Comparison of ENCODE assay signal across 18 cellular contexts in genomic region chr1:227883641-227884301, GRCh38.
DNase-seq lines count a peak whose midpoint lies in the region; ATAC-seq and TF ChIP-seq lines count a peak whose summit lies in the region.
"Had no signal": no experiment of that assay in that cellular context is flagged by ENCODE, and none has a peak within 500 bp of the region (broad histone marks: within the 10 kb centered on the region; RNA-seq: fewer than 3 reads in every experiment).

No MANE protein-coding gene starts in this region.

- no peak for ATAC-seq in GM18868 (IDR thresholded peaks at IDR 0.05; ENCODE audit: unreplicated experiment)
- ATAC-seq in T-helper 17 cell, result no peak
- ATAC-seq: pancreas had no signal

- no peaks in the 10 kb centered on the region for H3K27me3 ChIP-seq in CD4-positive, alpha-beta memory T cell (ENCODE audit: insufficient read depth, low read length)
- H3K27me3 ChIP-seq in ovary, result no peaks in the 10 kb centered on the region
- H3K27me3 ChIP-seq in esophagus squamous epithelium, result no peaks in the 10 kb centered on the region
- H3K27me3 ChIP-seq: BE2C, pancreas, uterus had no signal

- H3K4me3 Mint-ChIP-seq in activated CD4-positive, alpha-beta memory T cell treated with anti-CD3 and anti-CD28 coated beads for 36 hours, result no peak overlapping the region
- no peak overlapping the region for H3K4me3 Mint-ChIP-seq in activated CD4-positive, alpha-beta memory T cell treated with anti-CD3 and anti-CD28 coated beads, Interleukin-2, amount 10 ng/mL, durations not matched to agents 7 days and 5 days
- peak overlapping the region in 1 of 8 donors; percentile 4 for H3K4me3 Mint-ChIP-seq in CD4-positive, alpha-beta memory T cell
- H3K4me3 Mint-ChIP-seq in chondrocyte (ENCODE audit: unreplicated experiment) (no peak overlapping the region), T-helper 17 cell (no peak overlapping the region)

- POLR2A ChIA-PET in activated CD4-positive, alpha-beta memory T cell treated with anti-CD3 and anti-CD28 coated beads for 36 hours (lab: Charles Lee), result no interaction called here
- POLR2A ChIA-PET in activated CD4-positive, alpha-beta memory T cell treated with anti-CD3 and anti-CD28 coated beads, Interleukin-2, amount 10 ng/mL, durations not matched to agents 7 days and 5 days (lab: Charles Lee), result no interaction called here
- POLR2A ChIA-PET in CD4-positive, alpha-beta memory T cell (lab: Charles Lee; ENCODE audit: partially characterized antibody), result interaction anchor here (5.4 to 5.6 kb wide), 2 partner anchors 12 to 118 kb away, joined by 29 to 49 read pairs; no protein-coding TSS in a partner anchor

- H3K4me3 ChIP-seq in CD4-positive, alpha-beta memory T cell (ENCODE audit: low read length in 2 of 2), result no peak overlapping the region
- no peak overlapping the region for H3K4me3 ChIP-seq in ovary
- H3K4me3 ChIP-seq in esophagus squamous epithelium, result no peak overlapping the region
- H3K4me3 ChIP-seq: GM23248, hepatocyte, pancreas, uterus had no signal

- no peak for TF ChIP-seq CTCF in chondrocyte (IDR thresholded peaks at IDR 0.05)
- TF ChIP-seq CTCF in ovary (IDR thresholded peaks at IDR 0.05), result no peak
- no peak for TF ChIP-seq CTCF in esophagus squamous epithelium (IDR thresholded peaks at IDR 0.05)

- H3K4me1 ChIP-seq in CD4-positive, alpha-beta memory T cell (ENCODE audit: insufficient read depth, low read length), result peaks cover 54% of the 10 kb centered on the region
- peaks cover 9% of the 10 kb centered on the region for H3K4me1 ChIP-seq in ovary (ENCODE audit: insufficient read depth)
- H3K4me1 ChIP-seq in esophagus squamous epithelium, result peaks cover 27 to 56% (median 30%) of the 10 kb centered on the region in 3 donors
- H3K4me1 ChIP-seq: BE2C, pancreas had no signal

- peak; percentile 5 for DNase-seq in activated CD4-positive, alpha-beta memory T cell treated with anti-CD3 and anti-CD28 coated beads for 36 hours
- no peak for DNase-seq in activated CD4-positive, alpha-beta memory T cell treated with anti-CD3 and anti-CD28 coated beads, Interleukin-2, amount 10 ng/mL, durations not matched to agents 7 days and 5 days
- no peak for DNase-seq in CD4-positive, alpha-beta memory T cell
- DNase-seq in chondrocyte (ENCODE audit: low spot score) (peak; percentile 55), ovary (peak in 3 of 5 donors; percentile 6 to 29 (median 15)), esophagus squamous epithelium (lab: John Stamatoyannopoulos, UW) (no peak), T-helper 17 cell (no peak)
- DNase-seq: activated naive CD4-positive, alpha-beta T cell treated with Interleukin-2 at 50 U/mL for 16 hours; GM23248; NCI-H2171; stimulated activated CD4-positive, alpha-beta T cell treated with anti-CD3 and anti-CD28 coated beads, Interleukin-2, amount 100 ng/mL, for 48 hours; T-helper 2 cell had no signal

- H3K36me3 Mint-ChIP-seq in activated CD4-positive, alpha-beta memory T cell treated with anti-CD3 and anti-CD28 coated beads for 36 hours, result no peaks in the 10 kb centered on the region
- H3K36me3 Mint-ChIP-seq in activated CD4-positive, alpha-beta memory T cell treated with anti-CD3 and anti-CD28 coated beads, Interleukin-2, amount 10 ng/mL, durations not matched to agents 7 days and 5 days (ENCODE audit: low read depth), result no peaks in the 10 kb centered on the region
- no peaks in the 10 kb centered on the region for H3K36me3 Mint-ChIP-seq in CD4-positive, alpha-beta memory T cell
- H3K36me3 Mint-ChIP-seq in chondrocyte (ENCODE audit: low read depth) (no peaks in the 10 kb centered on the region), T-helper 17 cell (ENCODE audit: low read depth) (no peaks in the 10 kb centered on the region)

- CTCF ChIA-PET in activated CD4-positive, alpha-beta memory T cell treated with anti-CD3 and anti-CD28 coated beads for 36 hours (lab: Charles Lee), result no interaction called here
- CTCF ChIA-PET in activated CD4-positive, alpha-beta memory T cell treated with anti-CD3 and anti-CD28 coated beads, Interleukin-2, amount 10 ng/mL, durations not matched to agents 7 days and 5 days (lab: Charles Lee), result no interaction called here
- CTCF ChIA-PET in CD4-positive, alpha-beta memory T cell (lab: Charles Lee; ENCODE audit: partially characterized antibody), result interaction anchor here (0.8 to 1.1 kb wide), 2 partner anchors 14 to 147 kb away, joined by 3 read pairs; no protein-coding TSS in a partner anchor

- H3K27me3 Mint-ChIP-seq in activated CD4-positive, alpha-beta memory T cell treated with anti-CD3 and anti-CD28 coated beads for 36 hours, result no peaks in the 10 kb centered on the region
- peaks cover 16% of the 10 kb centered on the region for H3K27me3 Mint-ChIP-seq in activated CD4-positive, alpha-beta memory T cell treated with anti-CD3 and anti-CD28 coated beads, Interleukin-2, amount 10 ng/mL, durations not matched to agents 7 days and 5 days
- no peaks in the 10 kb centered on the region for H3K27me3 Mint-ChIP-seq in CD4-positive, alpha-beta memory T cell
- peaks cover 27% of the 10 kb centered on the region for H3K27me3 Mint-ChIP-seq in chondrocyte (ENCODE audit: low read depth)
- H3K27me3 Mint-ChIP-seq in T-helper 17 cell, result no peaks in the 10 kb centered on the region

- H3K4me1 Mint-ChIP-seq in activated CD4-positive, alpha-beta memory T cell treated with anti-CD3 and anti-CD28 coated beads for 36 hours (ENCODE audit: low read depth), result peaks cover 22% of the 10 kb centered on the region
- H3K4me1 Mint-ChIP-seq in activated CD4-positive, alpha-beta memory T cell treated with anti-CD3 and anti-CD28 coated beads, Interleukin-2, amount 10 ng/mL, durations not matched to agents 7 days and 5 days, result peaks cover 24% of the 10 kb centered on the region
- H3K4me1 Mint-ChIP-seq in CD4-positive, alpha-beta memory T cell, result peaks cover 18 to 60% (median 34%) of the 10 kb centered on the region in 4 donors
- H3K4me1 Mint-ChIP-seq in chondrocyte (ENCODE audit: low read depth) (peaks cover 8% of the 10 kb centered on the region), T-helper 17 cell (peaks cover 26% of the 10 kb centered on the region)

- intact Hi-C loops in activated CD4-positive, alpha-beta memory T cell treated with anti-CD3 and anti-CD28 coated beads for 36 hours (cut with micrococcal nuclease), result loop anchor here (10.0 kb wide), 1 partner anchor 119 kb away; no protein-coding TSS in a partner anchor
- intact Hi-C loops in CD4-positive, alpha-beta memory T cell (cut with micrococcal nuclease), result no loop called here
- intact Hi-C loops in ovary (cut with DNase I) (no loop called here), esophagus squamous epithelium (cut with DNase I) (loop anchor here (10.0 kb wide), 1 partner anchor 119 kb away; no protein-coding TSS in a partner anchor)

- TF ChIP-seq EP300 in ovary (IDR thresholded peaks at IDR 0.05), result no peak

- TF ChIP-seq POLR2A in ovary (IDR thresholded peaks at IDR 0.05) (no peak), esophagus squamous epithelium (IDR thresholded peaks at IDR 0.05) (no peak)

- H3K9me3 Mint-ChIP-seq in activated CD4-positive, alpha-beta memory T cell treated with anti-CD3 and anti-CD28 coated beads for 36 hours, result no peaks in the 10 kb centered on the region
- no peaks in the 10 kb centered on the region for H3K9me3 Mint-ChIP-seq in activated CD4-positive, alpha-beta memory T cell treated with anti-CD3 and anti-CD28 coated beads, Interleukin-2, amount 10 ng/mL, durations not matched to agents 7 days and 5 days
- H3K9me3 Mint-ChIP-seq in CD4-positive, alpha-beta memory T cell, result peaks cover 0 to 2% (median 0%) of the 10 kb centered on the region in 8 donors
- no peaks in the 10 kb centered on the region for H3K9me3 Mint-ChIP-seq in chondrocyte (ENCODE audit: low read depth)

- H3K27ac Mint-ChIP-seq in activated CD4-positive, alpha-beta memory T cell treated with anti-CD3 and anti-CD28 coated beads for 36 hours, result no peak overlapping the region
- H3K27ac Mint-ChIP-seq in activated CD4-positive, alpha-beta memory T cell treated with anti-CD3 and anti-CD28 coated beads, Interleukin-2, amount 10 ng/mL, durations not matched to agents 7 days and 5 days, result no peak overlapping the region
- peak overlapping the region in 5 of 7 donors; percentile 19 to 63 (median 55) for H3K27ac Mint-ChIP-seq in CD4-positive, alpha-beta memory T cell
- no peak overlapping the region for H3K27ac Mint-ChIP-seq in chondrocyte (ENCODE audit: unreplicated experiment)
- no peak overlapping the region for H3K27ac Mint-ChIP-seq in T-helper 17 cell

- H3K9me3 ChIP-seq in CD4-positive, alpha-beta memory T cell (ENCODE audit: control insufficient read depth in 1 of 2, low read length in 2 of 2), result no peaks in the 10 kb centered on the region
- H3K9me3 ChIP-seq in ovary (no peaks in the 10 kb centered on the region), esophagus squamous epithelium (no peaks in the 10 kb centered on the region), T-helper 17 cell (ENCODE audit: control insufficient read depth, low read length, poor library complexity, severe bottlenecking) (no peaks in the 10 kb centered on the region)
- H3K9me3 ChIP-seq: BE2C, pancreas, uterus had no signal

- no peak overlapping the region for H3K27ac ChIP-seq in CD4-positive, alpha-beta memory T cell (ENCODE audit: low read depth, low read length)
- H3K27ac ChIP-seq in ovary, result no peak overlapping the region
- peak overlapping the region in 1 of 4 donors; percentile 30 for H3K27ac ChIP-seq in esophagus squamous epithelium
- H3K27ac ChIP-seq: GM23248, hepatocyte, pancreas, uterus, VCaP had no signal

- WGBS in ovary, 3 donors, result 94 to 98% (median 96%) methylated on average over 15 of the region's 15 CpGs
- 91 to 93% methylated on average over 5 to 14 of the region's 15 CpGs for WGBS in esophagus squamous epithelium, 2 donors

- H3K36me3 ChIP-seq in CD4-positive, alpha-beta memory T cell (ENCODE audit: insufficient read depth, low read length), result no peaks in the 10 kb centered on the region
- H3K36me3 ChIP-seq in ovary (no peaks in the 10 kb centered on the region), esophagus squamous epithelium (no peaks in the 10 kb centered on the region)
- H3K36me3 ChIP-seq: BE2C, pancreas, uterus had no signal

Comparison
In these comparisons a context has a peak if more than half of its experiments do, and no peak if none do; other contexts are left out.
1. DNase-seq: peak in activated CD4-positive, alpha-beta memory T cell treated with anti-CD3 and anti-CD28 coated beads for 36 hours (single experiment), chondrocyte (single experiment) and ovary (3 of 5); none in activated CD4-positive, alpha-beta memory T cell treated with anti-CD3 and anti-CD28 coated beads, Interleukin-2, amount 10 ng/mL, durations not matched to agents 7 days and 5 days (single experiment), CD4-positive, alpha-beta memory T cell (0 of 5), esophagus squamous epithelium (single experiment) and T-helper 17 cell (0 of 3).
2. H3K27ac Mint-ChIP-seq: peak in CD4-positive, alpha-beta memory T cell (5 of 7); none in activated CD4-positive, alpha-beta memory T cell treated with anti-CD3 and anti-CD28 coated beads for 36 hours (single experiment), activated CD4-positive, alpha-beta memory T cell treated with anti-CD3 and anti-CD28 coated beads, Interleukin-2, amount 10 ng/mL, durations not matched to agents 7 days and 5 days (single experiment), chondrocyte (single experiment) and T-helper 17 cell (single experiment).
3. intact Hi-C loops: an anchor here in activated CD4-positive, alpha-beta memory T cell treated with anti-CD3 and anti-CD28 coated beads for 36 hours (10.0 kb wide) and esophagus squamous epithelium (10.0 kb wide); none called in CD4-positive, alpha-beta memory T cell and ovary.